17 cellular contexts compared by ENCODE assay signal in the genomic region with DNA sequence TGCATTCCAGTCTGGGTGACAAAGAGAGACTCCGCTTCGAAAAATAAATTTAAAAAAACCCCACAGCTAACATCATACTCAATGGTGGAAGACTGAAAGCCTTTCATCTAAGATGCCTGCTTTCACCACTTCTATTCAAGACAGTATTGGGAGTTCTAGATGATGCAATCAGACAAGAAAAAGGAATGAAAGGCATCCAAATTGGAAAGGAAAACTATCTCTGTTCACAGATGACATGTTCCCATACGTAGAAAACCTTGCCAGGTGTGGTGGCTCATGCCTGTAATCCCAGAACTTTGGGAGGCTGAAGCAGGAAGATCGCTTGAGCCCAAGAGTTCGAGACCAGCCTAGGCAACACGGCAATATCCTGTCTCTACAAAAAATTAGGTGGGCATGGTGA. TPM values are rescaled to one million over a fixed set of nuclear protein-coding genes. Genes with fewer than 3 reads are reported as not detected.
DNase-seq lines count a peak whose midpoint lies in the region; ATAC-seq and TF ChIP-seq lines count a peak whose summit lies in the region.
"Had no signal": no experiment of that assay in that cellular context is flagged by ENCODE, and none has a peak within 500 bp of the region (broad histone marks: within the 10 kb centered on the region; RNA-seq: fewer than 3 reads in every experiment).

No MANE protein-coding gene starts in this region.

- H3K79me1 ChIP-seq in trophoblast cell (ENCODE audit: low read length), result peaks cover 3% of the 10 kb centered on the region

- H3K4ac ChIP-seq in trophoblast cell (ENCODE audit: low read depth, low read length), result no peak overlapping the region

- peaks cover 18 to 20% of the 10 kb centered on the region in 2 experiments for H3K4me1 ChIP-seq in trophoblast cell (ENCODE audit: control insufficient read depth in 1 of 2, insufficient read depth in 2 of 2, low read length in 2 of 2)
- H3K4me1 ChIP-seq: Caco-2 had no signal

- H3K18ac ChIP-seq in trophoblast cell (ENCODE audit: low read length), result peak overlapping the region; percentile 25

- H3K27ac Mint-ChIP-seq in T-helper 17 cell, result peak overlapping the region; percentile 34
- peak overlapping the region; percentile 24 for H3K27ac Mint-ChIP-seq in endothelial cell (ENCODE audit: unreplicated experiment)
- H3K27ac Mint-ChIP-seq: CD4-positive, alpha-beta T cell; H9; IgD-negative memory B cell had no signal

- H4K8ac ChIP-seq in trophoblast cell (ENCODE audit: low read depth, low read length), result no peak overlapping the region

- H3K4me1 Mint-ChIP-seq in T-helper 17 cell (peaks cover 13% of the 10 kb centered on the region), endothelial cell (ENCODE audit: unreplicated experiment) (peaks cover 42% of the 10 kb centered on the region)

- no peak overlapping the region for H3K23ac ChIP-seq in trophoblast cell (ENCODE audit: low read length)

- no peak overlapping the region for H3K4me3 ChIP-seq in trophoblast cell (ENCODE audit: low read depth, low read length)
- H3K4me3 ChIP-seq in foreskin fibroblast (ENCODE audit: low read depth in 1 of 2, low read length in 2 of 2), result no peak overlapping the region

- no peaks in the 10 kb centered on the region for H3K27me3 Mint-ChIP-seq in T-helper 17 cell
- peaks cover 6% of the 10 kb centered on the region for H3K27me3 Mint-ChIP-seq in endothelial cell (ENCODE audit: unreplicated experiment)
- H3K27me3 Mint-ChIP-seq: CD4-positive, alpha-beta T cell; IgD-negative memory B cell had no signal

- H4K91ac ChIP-seq in trophoblast cell (ENCODE audit: low read depth, low read length), result no peak overlapping the region

- H3K36me3 ChIP-seq in trophoblast cell (ENCODE audit: control insufficient read depth in 1 of 2, insufficient read depth in 2 of 2, low read length in 2 of 2), result peaks cover 3% of the 10 kb centered on the region in 2 experiments

- no peak for DNase-seq in T-helper 17 cell
- DNase-seq in endothelial cell (ENCODE audit: low spot score), result no peak
- DNase-seq in islet precursor cell, result peak; percentile 48
- peak; percentile 50 to 86 for DNase-seq in trophoblast cell
- no peak for DNase-seq in foreskin fibroblast
- DNase-seq in activated naive CD4-positive, alpha-beta T cell treated with Interleukin-2 at 50 U/mL for 16 hours, result no peak
- no peak for DNase-seq in HUDEP-2 (lab: John Stamatoyannopoulos, UW; ENCODE audit: unreplicated experiment in 76 of 76)
- DNase-seq in pons (ENCODE audit: low spot score), result no peak
- DNase-seq: ACHN; AML-193; Caco-2; CD4-positive, alpha-beta T cell; GDM1; H9; KG1 had no signal

- no peak overlapping the region for H3K27ac ChIP-seq in trophoblast cell (ENCODE audit: low read depth, low read length)
- H3K27ac ChIP-seq: C4-2B had no signal

- peaks cover 4% of the 10 kb centered on the region for H3K36me3 Mint-ChIP-seq in T-helper 17 cell (ENCODE audit: low read depth)
- peaks cover 18% of the 10 kb centered on the region for H3K36me3 Mint-ChIP-seq in endothelial cell (ENCODE audit: low read depth, unreplicated experiment)

- WGBS in trophoblast cell (ENCODE audit: extremely low coverage, insufficient coverage, insufficient read length), result no CpG with 5 or more reads among the region's 6 CpGs

- H3K4me2 ChIP-seq in trophoblast cell (ENCODE audit: low read length), result no peak overlapping the region

- H3K14ac ChIP-seq in trophoblast cell (ENCODE audit: low read length), result no peak overlapping the region

- H3K9ac ChIP-seq in trophoblast cell (ENCODE audit: low read length), result no peak overlapping the region

- TF ChIP-seq CTCF in endothelial cell (IDR thresholded peaks at IDR 0.05; ENCODE audit: unreplicated experiment), result no peak
- TF ChIP-seq CTCF in foreskin fibroblast (IDR thresholded peaks at IDR 0.05; ENCODE audit: low read depth, low read length), result no peak

- H2BK5ac ChIP-seq in trophoblast cell (ENCODE audit: low read depth, low read length, poor library complexity), result no peak overlapping the region

- H3K27me3 ChIP-seq in trophoblast cell (ENCODE audit: insufficient read depth, low read length), result no peaks in the 10 kb centered on the region

- no peak overlapping the region for H2AK5ac ChIP-seq in trophoblast cell (ENCODE audit: low read length)

- H3K4me3 Mint-ChIP-seq in T-helper 17 cell, result no peak overlapping the region
- H3K4me3 Mint-ChIP-seq in endothelial cell (ENCODE audit: unreplicated experiment), result no peak overlapping the region
- H3K4me3 Mint-ChIP-seq: CD4-positive, alpha-beta T cell; H9 had no signal

- no peaks in the 10 kb centered on the region for H3K9me3 Mint-ChIP-seq in endothelial cell (ENCODE audit: unreplicated experiment)
- H3K9me3 Mint-ChIP-seq: CD4-positive, alpha-beta T cell; IgD-negative memory B cell had no signal

- H3K9me3 ChIP-seq in T-helper 17 cell (ENCODE audit: control insufficient read depth, low read length, poor library complexity, severe bottlenecking) (no peaks in the 10 kb centered on the region), trophoblast cell (ENCODE audit: insufficient read depth, low read depth, low read length) (no peaks in the 10 kb centered on the region)

- H2BK120ac ChIP-seq in trophoblast cell (ENCODE audit: insufficient read depth, low read length, poor library complexity), result no peak overlapping the region

- no peak for ATAC-seq in T-helper 17 cell

- H2AFZ ChIP-seq in trophoblast cell (ENCODE audit: insufficient read depth, low read length, poor library complexity), result no peak overlapping the region

- H3K79me2 ChIP-seq in trophoblast cell (ENCODE audit: control insufficient read depth, insufficient read depth, low read length, poor library complexity), result no peaks in the 10 kb centered on the region

- H2BK12ac ChIP-seq in trophoblast cell (ENCODE audit: low read length), result no peak overlapping the region

- H4K12ac ChIP-seq in trophoblast cell (ENCODE audit: low read depth, low read length), result no peak overlapping the region

RNA-seq across cellular contexts. Expression of a gene that starts 31.1 kb away (rescaled TPM):
- total RNA-seq in T-helper 17 cell, result 10 to 100 TPM; 29.8 to 30.4 TPM
- total RNA-seq in endothelial cell (ENCODE audit: unreplicated experiment), result 19.5 TPM
- 17.3 and 17.4 TPM in 2 replicates for polyA plus RNA-seq in trophoblast cell (2013)

RNA-seq across cellular contexts. Expression of a gene that starts 31.4 kb away (rescaled TPM):
- under 1 TPM; 0.62 to 0.63 TPM for total RNA-seq in T-helper 17 cell
- 2.8 TPM for total RNA-seq in endothelial cell (ENCODE audit: unreplicated experiment)
- 0.37 and 0.49 TPM in 2 replicates for polyA plus RNA-seq in trophoblast cell (2013)
- polyA plus RNA-seq: IgD-negative memory B cell had no signal

RNA-seq across cellular contexts. Expression of a gene that starts 56.2 kb away (rescaled TPM):
- 10 to 100 TPM; 11.7 to 14.7 TPM for total RNA-seq in T-helper 17 cell
- 44.2 TPM for total RNA-seq in endothelial cell (ENCODE audit: unreplicated experiment)
- polyA plus RNA-seq in trophoblast cell (2013), result 14.0 and 14.3 TPM in 2 replicates

Comparison
In these comparisons a context has a peak if more than half of its experiments do, and no peak if none do; other contexts are left out.
1. DNase-seq: peak in islet precursor cell (single experiment) and trophoblast cell (2 of 2); none in T-helper 17 cell (0 of 3), endothelial cell (single experiment), foreskin fibroblast (0 of 2), activated naive CD4-positive, alpha-beta T cell treated with Interleukin-2 at 50 U/mL for 16 hours (single experiment), HUDEP-2 (0 of 76) and pons (single experiment).